ENCODE assay signal across 1 cellular context in the genomic region with DNA sequence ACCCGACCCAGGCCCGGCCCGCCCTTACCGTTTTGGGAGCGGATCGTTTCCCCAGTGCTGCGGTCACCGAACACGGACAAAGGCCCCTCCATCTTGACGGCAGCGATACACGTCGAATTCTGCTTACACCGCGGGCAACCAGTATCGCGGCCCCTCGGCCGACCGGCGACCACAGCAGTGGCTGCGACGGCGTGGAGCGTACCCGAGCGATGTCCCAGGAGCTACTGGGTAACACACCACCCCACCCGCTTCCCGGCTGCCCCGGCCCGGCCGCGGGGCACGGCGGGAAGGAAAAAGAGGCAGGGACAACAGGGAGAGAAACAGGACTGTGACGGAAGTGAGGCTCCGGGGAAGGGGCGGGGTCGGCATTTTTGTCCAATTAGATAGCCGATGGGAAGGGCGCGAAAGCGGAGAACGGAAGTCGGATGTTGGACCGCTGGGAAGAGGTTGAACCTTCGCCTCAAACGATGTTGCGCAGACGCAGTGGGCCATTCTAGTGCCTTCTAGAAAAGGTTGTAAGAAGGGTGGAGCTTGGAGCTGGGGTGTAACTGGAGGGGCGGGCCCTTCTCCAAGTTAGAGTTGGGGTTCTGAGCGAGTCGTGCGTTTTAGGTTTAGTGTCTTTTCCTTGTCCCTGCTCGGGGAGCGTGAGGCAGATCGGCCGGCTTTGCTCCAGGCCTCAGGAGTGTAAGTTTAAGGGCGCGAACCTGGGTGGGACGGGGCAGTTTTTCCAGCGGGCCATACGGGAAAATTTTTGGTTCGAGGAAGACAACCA.
TF ChIP-seq lines count a peak whose summit lies in the region.

A gene (minus strand): TSS at position 226 of the 772 bp plus-strand sequence. CDS start 134 bp downstream, at position 92.

TF ChIP-seq in K562, 482 proteins besides CTCF, POLR2A, EP300 and RAD21 (continued from another document and continues in another):
- TF ChIP-seq, protein P1, sequence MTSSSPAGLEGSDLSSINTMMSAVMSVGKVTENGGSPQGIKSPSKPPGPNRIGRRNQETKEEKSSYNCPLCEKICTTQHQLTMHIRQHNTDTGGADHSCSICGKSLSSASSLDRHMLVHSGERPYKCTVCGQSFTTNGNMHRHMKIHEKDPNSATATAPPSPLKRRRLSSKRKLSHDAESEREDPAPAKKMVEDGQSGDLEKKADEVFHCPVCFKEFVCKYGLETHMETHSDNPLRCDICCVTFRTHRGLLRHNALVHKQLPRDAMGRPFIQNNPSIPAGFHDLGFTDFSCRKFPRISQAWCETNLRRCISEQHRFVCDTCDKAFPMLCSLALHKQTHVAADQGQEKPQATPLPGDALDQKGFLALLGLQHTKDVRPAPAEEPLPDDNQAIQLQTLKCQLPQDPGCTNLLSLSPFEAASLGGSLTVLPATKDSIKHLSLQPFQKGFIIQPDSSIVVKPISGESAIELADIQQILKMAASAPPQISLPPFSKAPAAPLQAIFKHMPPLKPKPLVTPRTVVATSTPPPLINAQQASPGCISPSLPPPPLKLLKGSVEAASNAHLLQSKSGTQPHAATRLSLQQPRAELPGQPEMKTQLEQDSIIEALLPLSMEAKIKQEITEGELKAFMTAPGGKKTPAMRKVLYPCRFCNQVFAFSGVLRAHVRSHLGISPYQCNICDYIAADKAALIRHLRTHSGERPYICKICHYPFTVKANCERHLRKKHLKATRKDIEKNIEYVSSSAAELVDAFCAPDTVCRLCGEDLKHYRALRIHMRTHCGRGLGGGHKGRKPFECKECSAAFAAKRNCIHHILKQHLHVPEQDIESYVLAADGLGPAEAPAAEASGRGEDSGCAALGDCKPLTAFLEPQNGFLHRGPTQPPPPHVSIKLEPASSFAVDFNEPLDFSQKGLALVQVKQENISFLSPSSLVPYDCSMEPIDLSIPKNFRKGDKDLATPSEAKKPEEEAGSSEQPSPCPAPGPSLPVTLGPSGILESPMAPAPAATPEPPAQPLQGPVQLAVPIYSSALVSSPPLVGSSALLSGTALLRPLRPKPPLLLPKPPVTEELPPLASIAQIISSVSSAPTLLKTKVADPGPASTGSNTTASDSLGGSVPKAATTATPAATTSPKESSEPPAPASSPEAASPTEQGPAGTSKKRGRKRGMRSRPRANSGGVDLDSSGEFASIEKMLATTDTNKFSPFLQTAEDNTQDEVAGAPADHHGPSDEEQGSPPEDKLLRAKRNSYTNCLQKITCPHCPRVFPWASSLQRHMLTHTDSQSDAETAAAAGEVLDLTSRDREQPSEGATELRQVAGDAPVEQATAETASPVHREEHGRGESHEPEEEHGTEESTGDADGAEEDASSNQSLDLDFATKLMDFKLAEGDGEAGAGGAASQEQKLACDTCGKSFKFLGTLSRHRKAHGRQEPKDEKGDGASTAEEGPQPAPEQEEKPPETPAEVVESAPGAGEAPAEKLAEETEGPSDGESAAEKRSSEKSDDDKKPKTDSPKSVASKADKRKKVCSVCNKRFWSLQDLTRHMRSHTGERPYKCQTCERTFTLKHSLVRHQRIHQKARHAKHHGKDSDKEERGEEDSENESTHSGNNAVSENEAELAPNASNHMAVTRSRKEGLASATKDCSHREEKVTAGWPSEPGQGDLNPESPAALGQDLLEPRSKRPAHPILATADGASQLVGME (CRISPR knock-in tag; IDR thresholded peaks at IDR 0.05) = peak; percentile 82
- TF ChIP-seq NFATC3 (IDR thresholded peaks at IDR 0.05) (no peak), ZNF239 (CRISPR knock-in tag; IDR thresholded peaks at IDR 0.05) (0 out of 2 replicates have a peak, but pooled peaks have one; percentile 22), ZFX (CRISPR knock-in tag; IDR thresholded peaks at IDR 0.05) (peak; percentile 92), PTRF (tag; IDR thresholded peaks at IDR 0.05) (no peak), E2F3 (CRISPR knock-in tag; IDR thresholded peaks at IDR 0.05) (0 out of 2 replicates have a peak, but pooled peaks have one; percentile 61), MTA1 (IDR thresholded peaks at IDR 0.05; ENCODE audit: borderline replicate concordance) (no peak), MYC (IDR thresholded peaks at IDR 0.05; ENCODE audit: low read depth, low read length) (peak; percentile 83), MYC (CRISPR knock-in tag; IDR thresholded peaks at IDR 0.05; ENCODE audit: borderline replicate concordance, low read depth) (peak; percentile 58; the same call in 1 of the 2 replicates), MECOM (CRISPR knock-in tag; IDR thresholded peaks at IDR 0.05) (no peak), NFYB (IDR thresholded peaks at IDR 0.05; ENCODE audit: extremely low read depth, insufficient read length) (peak; percentile 64), CCNT2 (IDR thresholded peaks at IDR 0.05; ENCODE audit: borderline replicate concordance, extremely low read depth, insufficient read length, low read depth, low read length) (peak; percentile 56), PPARD (CRISPR knock-in tag; IDR thresholded peaks at IDR 0.05) (no peak), FOXJ3 (CRISPR knock-in tag; IDR thresholded peaks at IDR 0.05) (no peak), NBN (IDR thresholded peaks at IDR 0.05; ENCODE audit: low read depth) (peak; percentile 16; the same call in 1 of the 2 replicates), MAFG (tag; conservative IDR thresholded peaks at IDR 0.05) (no peak), NELFE (IDR thresholded peaks at IDR 0.05; ENCODE audit: insufficient read depth, insufficient read length) (peak; percentile 42), ZEB2 (IDR thresholded peaks at IDR 0.05) (peak; percentile 13; the same call in 1 of the 2 replicates), CHCHD3 (CRISPR knock-in tag; IDR thresholded peaks at IDR 0.05) (peak; percentile 85), ZNF436 (CRISPR knock-in tag; IDR thresholded peaks at IDR 0.05) (0 out of 2 replicates have a peak, but pooled peaks have one; percentile 55), NR2C2 (CRISPR knock-in tag; IDR thresholded peaks at IDR 0.05) (peak; percentile 23; the same call in 1 of the 2 replicates), NR2C2 (tag; IDR thresholded peaks at IDR 0.05) (no peak), STAT5A (IDR thresholded peaks at IDR 0.05; ENCODE audit: borderline replicate concordance, low read length) (peak; percentile 49; the same call in 1 of the 2 replicates), FOXK2 (conservative IDR thresholded peaks at IDR 0.05 in 1 of 2, IDR thresholded peaks at IDR 0.05 in 1 of 2; ENCODE audit: low read depth in 2 of 2) (peak; percentile 98 to 99)
- TF ChIP-seq, protein P2, sequence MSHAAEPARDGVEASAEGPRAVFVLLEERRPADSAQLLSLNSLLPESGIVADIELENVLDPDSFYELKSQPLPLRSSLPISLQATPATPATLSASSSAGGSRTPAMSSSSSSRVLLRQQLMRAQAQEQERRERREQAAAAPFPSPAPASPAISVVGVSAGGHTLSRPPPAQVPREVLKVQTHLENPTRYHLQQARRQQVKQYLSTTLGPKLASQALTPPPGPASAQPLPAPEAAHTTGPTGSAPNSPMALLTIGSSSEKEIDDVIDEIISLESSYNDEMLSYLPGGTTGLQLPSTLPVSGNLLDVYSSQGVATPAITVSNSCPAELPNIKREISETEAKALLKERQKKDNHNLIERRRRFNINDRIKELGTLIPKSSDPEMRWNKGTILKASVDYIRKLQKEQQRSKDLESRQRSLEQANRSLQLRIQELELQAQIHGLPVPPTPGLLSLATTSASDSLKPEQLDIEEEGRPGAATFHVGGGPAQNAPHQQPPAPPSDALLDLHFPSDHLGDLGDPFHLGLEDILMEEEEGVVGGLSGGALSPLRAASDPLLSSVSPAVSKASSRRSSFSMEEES (CRISPR knock-in tag; IDR thresholded peaks at IDR 0.05) = peak; percentile 20; the same call in 1 of the 2 replicates
- TF ChIP-seq, protein P3, sequence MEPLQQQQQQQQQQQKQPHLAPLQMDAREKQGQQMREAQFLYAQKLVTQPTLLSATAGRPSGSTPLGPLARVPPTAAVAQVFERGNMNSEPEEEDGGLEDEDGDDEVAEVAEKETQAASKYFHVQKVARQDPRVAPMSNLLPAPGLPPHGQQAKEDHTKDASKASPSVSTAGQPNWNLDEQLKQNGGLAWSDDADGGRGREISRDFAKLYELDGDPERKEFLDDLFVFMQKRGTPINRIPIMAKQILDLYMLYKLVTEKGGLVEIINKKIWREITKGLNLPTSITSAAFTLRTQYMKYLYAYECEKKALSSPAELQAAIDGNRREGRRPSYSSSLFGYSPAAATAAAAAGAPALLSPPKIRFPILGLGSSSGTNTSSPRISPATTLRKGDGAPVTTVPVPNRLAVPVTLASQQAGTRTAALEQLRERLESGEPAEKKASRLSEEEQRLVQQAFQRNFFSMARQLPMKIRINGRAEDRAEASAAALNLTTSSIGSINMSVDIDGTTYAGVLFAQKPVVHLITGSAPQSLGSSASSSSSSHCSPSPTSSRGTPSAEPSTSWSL (CRISPR knock-in tag; IDR thresholded peaks at IDR 0.05; ENCODE audit: borderline replicate concordance) = 0 out of 2 replicates have a peak, but pooled peaks have one; percentile 59
- TF ChIP-seq, protein P4, sequence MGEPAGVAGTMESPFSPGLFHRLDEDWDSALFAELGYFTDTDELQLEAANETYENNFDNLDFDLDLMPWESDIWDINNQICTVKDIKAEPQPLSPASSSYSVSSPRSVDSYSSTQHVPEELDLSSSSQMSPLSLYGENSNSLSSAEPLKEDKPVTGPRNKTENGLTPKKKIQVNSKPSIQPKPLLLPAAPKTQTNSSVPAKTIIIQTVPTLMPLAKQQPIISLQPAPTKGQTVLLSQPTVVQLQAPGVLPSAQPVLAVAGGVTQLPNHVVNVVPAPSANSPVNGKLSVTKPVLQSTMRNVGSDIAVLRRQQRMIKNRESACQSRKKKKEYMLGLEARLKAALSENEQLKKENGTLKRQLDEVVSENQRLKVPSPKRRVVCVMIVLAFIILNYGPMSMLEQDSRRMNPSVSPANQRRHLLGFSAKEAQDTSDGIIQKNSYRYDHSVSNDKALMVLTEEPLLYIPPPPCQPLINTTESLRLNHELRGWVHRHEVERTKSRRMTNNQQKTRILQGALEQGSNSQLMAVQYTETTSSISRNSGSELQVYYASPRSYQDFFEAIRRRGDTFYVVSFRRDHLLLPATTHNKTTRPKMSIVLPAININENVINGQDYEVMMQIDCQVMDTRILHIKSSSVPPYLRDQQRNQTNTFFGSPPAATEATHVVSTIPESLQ (CRISPR knock-in tag; IDR thresholded peaks at IDR 0.05) = peak; percentile 86; the same call in 1 of the 2 replicates
- TF ChIP-seq, protein P5, sequence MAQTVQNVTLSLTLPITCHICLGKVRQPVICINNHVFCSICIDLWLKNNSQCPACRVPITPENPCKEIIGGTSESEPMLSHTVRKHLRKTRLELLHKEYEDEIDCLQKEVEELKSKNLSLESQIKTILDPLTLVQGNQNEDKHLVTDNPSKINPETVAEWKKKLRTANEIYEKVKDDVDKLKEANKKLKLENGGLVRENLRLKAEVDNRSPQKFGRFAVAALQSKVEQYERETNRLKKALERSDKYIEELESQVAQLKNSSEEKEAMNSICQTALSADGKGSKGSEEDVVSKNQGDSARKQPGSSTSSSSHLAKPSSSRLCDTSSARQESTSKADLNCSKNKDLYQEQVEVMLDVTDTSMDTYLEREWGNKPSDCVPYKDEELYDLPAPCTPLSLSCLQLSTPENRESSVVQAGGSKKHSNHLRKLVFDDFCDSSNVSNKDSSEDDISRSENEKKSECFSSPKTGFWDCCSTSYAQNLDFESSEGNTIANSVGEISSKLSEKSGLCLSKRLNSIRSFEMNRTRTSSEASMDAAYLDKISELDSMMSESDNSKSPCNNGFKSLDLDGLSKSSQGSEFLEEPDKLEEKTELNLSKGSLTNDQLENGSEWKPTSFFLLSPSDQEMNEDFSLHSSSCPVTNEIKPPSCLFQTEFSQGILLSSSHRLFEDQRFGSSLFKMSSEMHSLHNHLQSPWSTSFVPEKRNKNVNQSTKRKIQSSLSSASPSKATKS (CRISPR knock-in tag; IDR thresholded peaks at IDR 0.05) = no peak
- TF ChIP-seq, protein P6, sequence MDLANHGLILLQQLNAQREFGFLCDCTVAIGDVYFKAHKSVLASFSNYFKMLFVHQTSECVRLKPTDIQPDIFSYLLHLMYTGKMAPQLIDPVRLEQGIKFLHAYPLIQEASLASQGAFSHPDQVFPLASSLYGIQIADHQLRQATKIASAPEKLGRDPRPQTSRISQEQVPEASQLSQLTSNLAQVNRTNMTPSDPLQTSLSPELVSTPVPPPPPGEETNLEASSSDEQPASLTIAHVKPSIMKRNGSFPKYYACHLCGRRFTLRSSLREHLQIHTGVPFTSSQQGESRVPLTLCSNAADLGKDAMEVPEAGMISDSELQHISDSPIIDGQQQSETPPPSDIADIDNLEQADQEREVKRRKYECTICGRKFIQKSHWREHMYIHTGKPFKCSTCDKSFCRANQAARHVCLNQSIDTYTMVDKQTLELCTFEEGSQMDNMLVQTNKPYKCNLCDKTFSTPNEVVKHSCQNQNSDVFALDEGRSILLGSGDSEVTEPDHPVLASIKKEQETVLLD (IDR thresholded peaks at IDR 0.05) = peak; percentile 89
- TF ChIP-seq, protein P7, sequence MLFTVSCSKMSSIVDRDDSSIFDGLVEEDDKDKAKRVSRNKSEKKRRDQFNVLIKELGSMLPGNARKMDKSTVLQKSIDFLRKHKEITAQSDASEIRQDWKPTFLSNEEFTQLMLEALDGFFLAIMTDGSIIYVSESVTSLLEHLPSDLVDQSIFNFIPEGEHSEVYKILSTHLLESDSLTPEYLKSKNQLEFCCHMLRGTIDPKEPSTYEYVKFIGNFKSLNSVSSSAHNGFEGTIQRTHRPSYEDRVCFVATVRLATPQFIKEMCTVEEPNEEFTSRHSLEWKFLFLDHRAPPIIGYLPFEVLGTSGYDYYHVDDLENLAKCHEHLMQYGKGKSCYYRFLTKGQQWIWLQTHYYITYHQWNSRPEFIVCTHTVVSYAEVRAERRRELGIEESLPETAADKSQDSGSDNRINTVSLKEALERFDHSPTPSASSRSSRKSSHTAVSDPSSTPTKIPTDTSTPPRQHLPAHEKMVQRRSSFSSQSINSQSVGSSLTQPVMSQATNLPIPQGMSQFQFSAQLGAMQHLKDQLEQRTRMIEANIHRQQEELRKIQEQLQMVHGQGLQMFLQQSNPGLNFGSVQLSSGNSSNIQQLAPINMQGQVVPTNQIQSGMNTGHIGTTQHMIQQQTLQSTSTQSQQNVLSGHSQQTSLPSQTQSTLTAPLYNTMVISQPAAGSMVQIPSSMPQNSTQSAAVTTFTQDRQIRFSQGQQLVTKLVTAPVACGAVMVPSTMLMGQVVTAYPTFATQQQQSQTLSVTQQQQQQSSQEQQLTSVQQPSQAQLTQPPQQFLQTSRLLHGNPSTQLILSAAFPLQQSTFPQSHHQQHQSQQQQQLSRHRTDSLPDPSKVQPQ (CRISPR knock-in tag; IDR thresholded peaks at IDR 0.05; ENCODE audit: borderline replicate concordance) = peak; percentile 73; the same call in 1 of the 2 replicates
- TF ChIP-seq, protein P8, sequence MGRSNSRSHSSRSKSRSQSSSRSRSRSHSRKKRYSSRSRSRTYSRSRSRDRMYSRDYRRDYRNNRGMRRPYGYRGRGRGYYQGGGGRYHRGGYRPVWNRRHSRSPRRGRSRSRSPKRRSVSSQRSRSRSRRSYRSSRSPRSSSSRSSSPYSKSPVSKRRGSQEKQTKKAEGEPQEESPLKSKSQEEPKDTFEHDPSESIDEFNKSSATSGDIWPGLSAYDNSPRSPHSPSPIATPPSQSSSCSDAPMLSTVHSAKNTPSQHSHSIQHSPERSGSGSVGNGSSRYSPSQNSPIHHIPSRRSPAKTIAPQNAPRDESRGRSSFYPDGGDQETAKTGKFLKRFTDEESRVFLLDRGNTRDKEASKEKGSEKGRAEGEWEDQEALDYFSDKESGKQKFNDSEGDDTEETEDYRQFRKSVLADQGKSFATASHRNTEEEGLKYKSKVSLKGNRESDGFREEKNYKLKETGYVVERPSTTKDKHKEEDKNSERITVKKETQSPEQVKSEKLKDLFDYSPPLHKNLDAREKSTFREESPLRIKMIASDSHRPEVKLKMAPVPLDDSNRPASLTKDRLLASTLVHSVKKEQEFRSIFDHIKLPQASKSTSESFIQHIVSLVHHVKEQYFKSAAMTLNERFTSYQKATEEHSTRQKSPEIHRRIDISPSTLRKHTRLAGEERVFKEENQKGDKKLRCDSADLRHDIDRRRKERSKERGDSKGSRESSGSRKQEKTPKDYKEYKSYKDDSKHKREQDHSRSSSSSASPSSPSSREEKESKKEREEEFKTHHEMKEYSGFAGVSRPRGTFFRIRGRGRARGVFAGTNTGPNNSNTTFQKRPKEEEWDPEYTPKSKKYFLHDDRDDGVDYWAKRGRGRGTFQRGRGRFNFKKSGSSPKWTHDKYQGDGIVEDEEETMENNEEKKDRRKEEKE (IDR thresholded peaks at IDR 0.05; ENCODE audit: borderline replicate concordance in 1 of 2, control insufficient read depth in 1 of 2, low read depth in 2 of 2, low read length in 1 of 2) = no peak; a peak in 1 of 4 replicates
